8 cellular contexts compared by ENCODE assay signal in genomic region chr7:99408347-99409191, GRCh38. TPM values are rescaled to one million over a fixed set of nuclear protein-coding genes. Genes with fewer than 3 reads are reported as not detected.
A peak's percentile ranks its signal among the peaks of the same experiment; 100 is the strongest.
DNase-seq lines count a peak whose midpoint lies in the region; ATAC-seq and TF ChIP-seq lines count a peak whose summit lies in the region.

BUD31 (plus strand) TSS chr7:99408969; CDS start chr7:99411093, 2,124 bp downstream.
PDAP1 (minus strand) TSS chr7:99408597; CDS start chr7:99408548, 49 bp downstream.

- H3K4me1 ChIP-seq in PC-3 (ENCODE audit: insufficient read depth, low read length) (peaks cover 22% of the 10 kb centered on the region), mucosa of stomach (ENCODE audit: control insufficient read depth, insufficient read depth, low read length) (peaks cover 24% of the 10 kb centered on the region)

- no peaks in the 10 kb centered on the region for H3K9me2 ChIP-seq in PC-3 (replicated peaks; ENCODE audit: low read length)

- H3K27me3 ChIP-seq in PC-3 (ENCODE audit: low read length) = no peaks in the 10 kb centered on the region
- H3K27me3 ChIP-seq in mucosa of stomach (ENCODE audit: control insufficient read depth, insufficient read depth, low read length) = no peaks in the 10 kb centered on the region

- H3K9ac ChIP-seq in PC-3 (ENCODE audit: low read length) (peak within 1 kb of the TSS; percentile 98), mucosa of stomach (ENCODE audit: low read length) (peak within 1 kb of the TSS; percentile 93)

- BruUV-seq in PC-3 (replicated peaks; lab: Mats Ljungman, UMichigan) = no TSS peak

- peak within 1 kb of the TSS; percentile 96 for H3K27ac ChIP-seq in PC-3 (ENCODE audit: low read length)

- ATAC-seq in GM21576 (IDR thresholded peaks at IDR 0.05; ENCODE audit: unreplicated experiment) = peak; percentile 66
- peak; percentile 82 for ATAC-seq in PC-3

- H3K4me2 ChIP-seq in PC-3 (ENCODE audit: low read length) = peak within 1 kb of the TSS; percentile 91

- peak within 1 kb of the TSS; percentile 86 for H2AFZ ChIP-seq in PC-3 (ENCODE audit: low read length)

- DNase-seq in DMS114 treated with DMSO at 0.1 percent for 48 hours (lab: John Stamatoyannopoulos, UW; ENCODE audit: unreplicated experiment) (peak; percentile 88), PC-3 (peak; percentile 87), erythroblast (lab: John Stamatoyannopoulos, UW) (peak; percentile 97 to 98)
- DNase-seq in activated T-cell treated with anti-CD3 and anti-CD28 coated beads, Interleukin-2, amount 50 U/mL, for 1 hour = peak; percentile 98
- DNase-seq in stimulated activated CD8-positive, alpha-beta memory T cell treated with anti-CD3 and anti-CD28 coated beads, Interleukin-7, amount 100 ng/mL, for 1 hour (ENCODE audit: low read depth in 2 of 2) = peak; percentile 91

- H3K36me3 ChIP-seq in PC-3 (ENCODE audit: low read depth, low read length) (peaks cover 41% of the 10 kb centered on the region), mucosa of stomach (ENCODE audit: control insufficient read depth, insufficient read depth, low read length) (no peaks in the 10 kb centered on the region)

- peaks cover 73% of the 10 kb centered on the region for H3K79me2 ChIP-seq in PC-3 (ENCODE audit: low read length)

- H3K9me3 ChIP-seq in PC-3 (ENCODE audit: low read length) (no peaks in the 10 kb centered on the region), mucosa of stomach (ENCODE audit: control insufficient read depth, low read length) (no peaks in the 10 kb centered on the region)

- no peak for TF ChIP-seq RAD21 in Ishikawa (IDR thresholded peaks at IDR 0.05; ENCODE audit: low read depth)

- H4K20me1 ChIP-seq in PC-3 (ENCODE audit: low read length) = peaks cover 25% of the 10 kb centered on the region

- POLR2A ChIA-PET in PC-3 (lab: Charles Lee; ENCODE audit: unreplicated experiment) = interaction anchor here (0.6 kb wide), 5 partner anchors 31 to 618 kb away, joined by 3 to 7 read pairs (median 3); no protein-coding TSS in a partner anchor

- peak; percentile 96 for TF ChIP-seq POLR2A in erythroblast (IDR thresholded peaks at IDR 0.05; ENCODE audit: low read length)

- H3F3A ChIP-seq in PC-3 (ENCODE audit: low read length, unreplicated experiment) = no peaks in the 10 kb centered on the region

- peak; percentile 62 for TF ChIP-seq EP300 in Ishikawa (IDR thresholded peaks at IDR 0.05; ENCODE audit: borderline replicate concordance)

- intact Hi-C loops in PC-3 (cut with micrococcal nuclease) = loop anchor here (2.0 to 5.0 kb wide), 2 partner anchors 30 to 674 kb away; partner anchors contain the start of genes CPSF4, PTCD1 and ZNF3

- no peak for TF ChIP-seq CTCF in PC-3 (conservative IDR thresholded peaks at IDR 0.05; ENCODE audit: low read depth, low read length)

- CTCF ChIA-PET in PC-3 (lab: Charles Lee) = interaction anchor here (0.6 kb wide), 1 partner anchor 246 kb away, joined by 3 read pairs; no protein-coding TSS in a partner anchor

- H3K4me3 ChIP-seq in PC-3 (ENCODE audit: low read length) (peak within 1 kb of the TSS; percentile 90), mucosa of stomach (ENCODE audit: low read length) (peak within 1 kb of the TSS; percentile 97)

TF ChIP-seq in Ishikawa, 13 proteins besides CTCF, POLR2A, EP300 and RAD21:
- TF ChIP-seq CREB1 (IDR thresholded peaks at IDR 0.05; ENCODE audit: low read depth) = peak; percentile 64; the same call in 1 of the 2 replicates
- TF ChIP-seq FOXM1 (IDR thresholded peaks at IDR 0.05; ENCODE audit: borderline replicate concordance, low read depth) = no peak
- TF ChIP-seq EGR1 (IDR thresholded peaks at IDR 0.05) = no peak
- no peak for TF ChIP-seq ZBTB7A (IDR thresholded peaks at IDR 0.05; ENCODE audit: low read depth)
- TF ChIP-seq TAF1 (IDR thresholded peaks at IDR 0.05; ENCODE audit: low read depth) = peak; percentile 78
- no peak; the same call in 1 of the 2 replicates for TF ChIP-seq TCF12 (IDR thresholded peaks at IDR 0.05; ENCODE audit: low read depth)
- no peak for TF ChIP-seq USF1 (IDR thresholded peaks at IDR 0.05)
- peak; percentile 79 for TF ChIP-seq MAX (IDR thresholded peaks at IDR 0.05)
- peak; percentile 99 for TF ChIP-seq CEBPB (IDR thresholded peaks at IDR 0.05)
- TF ChIP-seq YY1 (IDR thresholded peaks at IDR 0.05; ENCODE audit: low read depth) = no peak
- TF ChIP-seq REST (IDR thresholded peaks at IDR 0.05; ENCODE audit: low read depth) = no peak
- peak; percentile 39; the same call in 1 of the 2 replicates for TF ChIP-seq TEAD4 (IDR thresholded peaks at IDR 0.05)

RNA-seq across cellular contexts. Expression of gene BUD31, which starts in this region (rescaled TPM):
- 120 and 144 TPM in 2 replicates for total RNA-seq in PC-3 (2014; rRNA removed)

RNA-seq across cellular contexts. Expression of gene PDAP1, which starts in this region (rescaled TPM):
- 58.6 and 84.7 TPM in 2 replicates for total RNA-seq in PC-3 (2014; rRNA removed)

Comparison
In these comparisons a context has a peak if more than half of its experiments do, and no peak if none do; other contexts are left out.
1. Peak in every context shown above with its lines: DNase-seq, ATAC-seq, H3K4me3 ChIP-seq and H3K27ac ChIP-seq.